ENCODE assay signal across 8 cellular contexts in genomic region chr17:81252336-81253329, GRCh38. TPM values are rescaled to one million over a fixed set of nuclear protein-coding genes. Genes with fewer than 3 reads are reported as not detected.
A peak's percentile ranks its signal among the peaks of the same experiment; 100 is the strongest.
DNase-seq lines count a peak whose midpoint lies in the region; ATAC-seq, FAIRE-seq and TF ChIP-seq lines count a peak whose summit lies in the region.

No MANE protein-coding gene starts in this region.

- H3K4me2 ChIP-seq in BLaER1 = peak overlapping the region; percentile 74
- peak overlapping the region; percentile 57 for H3K4me2 ChIP-seq in OCI-LY1 (ENCODE audit: low read length)

- TF ChIP-seq POLR2A in lower leg skin (IDR thresholded peaks at IDR 0.05) = no peak

- H3K4me1 ChIP-seq in BLaER1 (peaks cover 77% of the 10 kb centered on the region), OCI-LY1 (ENCODE audit: insufficient read depth, low read length, severe bottlenecking) (peaks cover 39% of the 10 kb centered on the region), kidney (ENCODE audit: control insufficient read depth in 1 of 2, insufficient read depth in 1 of 2, low read depth in 1 of 2, low read length in 2 of 2) (peaks cover 12 to 17% of the 10 kb centered on the region in 2 donors)

- no peaks in the 10 kb centered on the region for H3K4me1 Mint-ChIP-seq in Calu3 (ENCODE audit: low read depth, unreplicated experiment)

- no peaks in the 10 kb centered on the region for H3K9me3 ChIP-seq in BLaER1
- no peaks in the 10 kb centered on the region for H3K9me3 ChIP-seq in OCI-LY1 (ENCODE audit: low read length)
- H3K9me3 ChIP-seq in kidney (ENCODE audit: control insufficient read depth in 1 of 2, low read length in 2 of 2) = no peaks in the 10 kb centered on the region

- no peaks in the 10 kb centered on the region for H3K27me3 ChIP-seq in BLaER1
- no peaks in the 10 kb centered on the region for H3K27me3 ChIP-seq in OCI-LY1 (ENCODE audit: insufficient read depth, low read length)

- 70 to 71% methylated on average over 30 of the region's 30 CpGs for WGBS in lower leg skin, 2 donors

- H3K9me2 ChIP-seq in OCI-LY1 (ENCODE audit: low read depth, low read length) = no peaks in the 10 kb centered on the region

- peak overlapping the region; percentile 54; the same call in 1 of the 2 replicates for H3K9ac ChIP-seq in BLaER1
- H3K9ac ChIP-seq in OCI-LY1 (ENCODE audit: low read length) = peak overlapping the region; percentile 62
- no peak overlapping the region for H3K9ac ChIP-seq in kidney (ENCODE audit: low read length in 2 of 2)

- intact Hi-C loops in Calu3 (cut with micrococcal nuclease; ENCODE audit: unreplicated experiment) (loop anchor here (5.0 kb wide), 1 partner anchor 230 kb away; no protein-coding TSS in a partner anchor), kidney (cut with DNase I) (loop anchor here (10.0 kb wide), 1 partner anchor 232 kb away; no protein-coding TSS in a partner anchor), lower leg skin (cut with DNase I; ENCODE audit: low total_unique reads) (loop anchor here (2.0 to 10.0 kb wide), 2 partner anchors 232 to 352 kb away; no protein-coding TSS in a partner anchor)

- H3K27ac ChIP-seq in BLaER1 (peak overlapping the region; percentile 58), OCI-LY1 (ENCODE audit: low read depth, low read length, poor library complexity, severe bottlenecking) (peak overlapping the region; percentile 98), kidney (ENCODE audit: low read depth in 2 of 2, low read length in 2 of 2) (no peak overlapping the region)

- H3K79me2 ChIP-seq in OCI-LY1 (ENCODE audit: insufficient read depth, low read length) = no peaks in the 10 kb centered on the region

- TF ChIP-seq CTCF in Calu3 (IDR thresholded peaks at IDR 0.05; ENCODE audit: unreplicated experiment) (no peak), OCI-LY1 (IDR thresholded peaks at IDR 0.05; ENCODE audit: low read length) (no peak), kidney (IDR thresholded peaks at IDR 0.05; ENCODE audit: borderline replicate concordance, extremely low read depth, insufficient read depth) (no peak), lower leg skin (IDR thresholded peaks at IDR 0.05) (no peak)

- peaks cover 90% of the 10 kb centered on the region for H4K20me1 ChIP-seq in BLaER1
- no peaks in the 10 kb centered on the region for H4K20me1 ChIP-seq in OCI-LY1 (ENCODE audit: insufficient read depth, low read length)

- H2AFZ ChIP-seq in OCI-LY1 (ENCODE audit: low read length) = no peak overlapping the region

- DNase-seq in Calu3 (no peak), kidney (peak; percentile 63), mucosa of gallbladder (ENCODE audit: low spot score) (no peak), glomerular visceral epithelial cell (ENCODE audit: extremely low spot score) (no peak), lower leg skin (ENCODE audit: low spot score in 2 of 2) (no peak)

- H3K36me3 Mint-ChIP-seq in Calu3 (ENCODE audit: insufficient read depth, unreplicated experiment) = peaks cover 75% of the 10 kb centered on the region

- no TSS peak for BruUV-seq in Calu3 (replicated peaks; lab: Mats Ljungman, UMichigan)

- H3K4me3 ChIP-seq in BLaER1 (no peak overlapping the region), OCI-LY1 (ENCODE audit: low read depth, low read length, poor library complexity, severe bottlenecking) (peak overlapping the region; percentile 43), kidney (ENCODE audit: low read length in 2 of 2) (no peak overlapping the region), lower leg skin (ENCODE audit: low read depth, poor library complexity, severe bottlenecking) (no peak overlapping the region)

- no peak for ATAC-seq in GM21529 (IDR thresholded peaks at IDR 0.05; ENCODE audit: unreplicated experiment)

- FAIRE-seq in kidney (lab: Jason Lieb, UNC) = no peak

- H3F3A ChIP-seq in OCI-LY1 (ENCODE audit: insufficient read depth, low read length) = peaks cover 9% of the 10 kb centered on the region

- no peaks in the 10 kb centered on the region for H3K27me3 Mint-ChIP-seq in Calu3 (ENCODE audit: unreplicated experiment)

- H3K27ac Mint-ChIP-seq in Calu3 (ENCODE audit: unreplicated experiment) = peak overlapping the region; percentile 33

- no peak overlapping the region for H3K4me3 Mint-ChIP-seq in Calu3 (ENCODE audit: low read depth, unreplicated experiment)

- H3K36me3 ChIP-seq in BLaER1 (peaks cover 53% of the 10 kb centered on the region), OCI-LY1 (ENCODE audit: insufficient read depth, low read length) (no peaks in the 10 kb centered on the region), kidney (ENCODE audit: control insufficient read depth in 1 of 2, insufficient read depth in 2 of 2, low read length in 2 of 2) (peaks cover 4 to 13% of the 10 kb centered on the region in 2 donors)

- no peaks in the 10 kb centered on the region for H3K9me3 Mint-ChIP-seq in Calu3 (ENCODE audit: low read depth, unreplicated experiment)

- CTCF ChIA-PET in Calu3 (lab: Charles Lee) = interaction anchor here (1.0 to 1.1 kb wide), 2 partner anchors 232 to 285 kb away, joined by 3 to 4 read pairs; no protein-coding TSS in a partner anchor

RNA-seq across cellular contexts. Expression of gene NDUFAF8, which starts 13.5 kb away (rescaled TPM):
- total RNA-seq in Calu3 (2022) = 53.3 and 54.1 TPM in 2 replicates
- 38.6 TPM for total RNA-seq in kidney
- polyA plus RNA-seq in kidney (ENCODE audit: insufficient read depth, low read depth, low replicate concordance) = 134 TPM
- total RNA-seq in mucosa of gallbladder = 38.1 TPM
- 10 to 100 TPM; 10.0 to 30.4 (median 15.9) TPM for total RNA-seq in lower leg skin

RNA-seq across cellular contexts. Expression of gene TEPSIN, which starts 13.8 kb away (rescaled TPM):
- total RNA-seq in Calu3 (2022) (37.0 and 38.6 TPM in 2 replicates), kidney (42.8 TPM), mucosa of gallbladder (57.9 TPM), lower leg skin (100 to 1,000 TPM in 1 of 4 donors, 10 to 100 TPM in 3; 40.7 to 104 (median 62.6) TPM)
- 13.9 TPM for polyA plus RNA-seq in kidney (ENCODE audit: insufficient read depth, low read depth, low replicate concordance)

RNA-seq across cellular contexts. Expression of gene CEP131, which starts 29.9 kb away (rescaled TPM):
- 25.2 and 28.2 TPM in 2 replicates for total RNA-seq in Calu3 (2022)
- 7.5 TPM for total RNA-seq in kidney
- polyA plus RNA-seq in kidney (ENCODE audit: insufficient read depth, low read depth, low replicate concordance) = 6.9 TPM
- total RNA-seq in mucosa of gallbladder = 12.7 TPM
- total RNA-seq in lower leg skin = 10 to 100 TPM in 1 of 4 donors, 1 to 10 TPM in 3; 4.3 to 12.9 (median 8.4) TPM

RNA-seq across cellular contexts. Expression of gene SLC38A10, which starts 42.5 kb away (rescaled TPM):
- 120 and 121 TPM in 2 replicates for total RNA-seq in Calu3 (2022)
- total RNA-seq in kidney = 89.7 TPM
- 72.7 TPM for polyA plus RNA-seq in kidney (ENCODE audit: insufficient read depth, low read depth, low replicate concordance)
- 135 TPM for total RNA-seq in mucosa of gallbladder
- total RNA-seq in lower leg skin = 100 to 1,000 TPM in 1 of 4 donors, 10 to 100 TPM in 3; 47.5 to 100 (median 73.3) TPM

Comparison
In these comparisons a context has a peak if more than half of its experiments do, and no peak if none do; other contexts are left out.
1. H3K27ac ChIP-seq: peak in BLaER1 (single experiment) and OCI-LY1 (single experiment); none in kidney (0 of 2).
2. H3K9ac ChIP-seq: peak in BLaER1 (single experiment) and OCI-LY1 (single experiment); none in kidney (0 of 2).